Comparison of ENCODE assay signal across 14 cellular contexts in genomic region chr13:51770681-51771417, GRCh38. TPM values are rescaled to one million over a fixed set of nuclear protein-coding genes. Genes with fewer than 3 reads are reported as not detected.
A peak's percentile ranks its signal among the peaks of the same experiment; 100 is the strongest.
DNase-seq lines count a peak whose midpoint lies in the region; ATAC-seq and TF ChIP-seq lines count a peak whose summit lies in the region.
"Had no signal": no experiment of that assay in that cellular context is flagged by ENCODE, and none has a peak within 500 bp of the region (broad histone marks: within the 10 kb centered on the region; RNA-seq: fewer than 3 reads in every experiment).

No MANE protein-coding gene starts in this region.

- peak; percentile 57 for DNase-seq in right atrium auricular region (ENCODE audit: low spot score)
- no peak for DNase-seq in Right ventricle myocardium inferior (ENCODE audit: missing footprints)
- DNase-seq in naive thymus-derived CD4-positive, alpha-beta T cell: no peak
- no peak for DNase-seq in uterus
- DNase-seq in posterior vena cava (ENCODE audit: low spot score): no peak
- DNase-seq: NCI-H1092, NCI-H748 treated with DMSO at 0.1 percent for 48 hours had no signal

- CTCF ChIA-PET in naive thymus-derived CD4-positive, alpha-beta T cell (lab: Charles Lee): no interaction called here

- no peak overlapping the region for H3K4me3 Mint-ChIP-seq in naive thymus-derived CD4-positive, alpha-beta T cell
- H3K4me3 Mint-ChIP-seq: activated T-helper 1 cell treated with anti-CD3 and anti-CD28 coated beads, Interleukin-12 subunit alpha, Interleukin-12 subunit beta, Interleukin-2, Interleukin-4 antibody, amounts not matched to agents 30 ng/mL and 10 ng/mL and 1 ng/mL, durations not matched to agents 14 hours and 24 hours and 36 hours; central memory CD8-positive, alpha-beta T cell had no signal

- H3K4me3 ChIP-seq in right atrium auricular region: no peak overlapping the region
- H3K4me3 ChIP-seq in naive thymus-derived CD4-positive, alpha-beta T cell (ENCODE audit: low read length): no peak overlapping the region
- H3K4me3 ChIP-seq in uterus: no peak overlapping the region
- H3K4me3 ChIP-seq: skin epidermis had no signal

- no peaks in the 10 kb centered on the region for H3K27me3 Mint-ChIP-seq in naive thymus-derived CD4-positive, alpha-beta T cell
- H3K27me3 Mint-ChIP-seq: central memory CD8-positive, alpha-beta T cell had no signal

- H3K9me3 ChIP-seq in right atrium auricular region (no peaks in the 10 kb centered on the region), uterus (no peaks in the 10 kb centered on the region)
- no peaks in the 10 kb centered on the region for H3K9me3 ChIP-seq in naive thymus-derived CD4-positive, alpha-beta T cell (ENCODE audit: control insufficient read depth in 2 of 3, low read length in 3 of 3)

- no peaks in the 10 kb centered on the region for H3K9me3 Mint-ChIP-seq in naive thymus-derived CD4-positive, alpha-beta T cell
- H3K9me3 Mint-ChIP-seq: activated T-helper 1 cell treated with anti-CD3 and anti-CD28 coated beads, Interleukin-12 subunit alpha, Interleukin-12 subunit beta, Interleukin-2, Interleukin-4 antibody, amounts not matched to agents 30 ng/mL and 10 ng/mL and 1 ng/mL, durations not matched to agents 14 hours and 24 hours and 36 hours; central memory CD8-positive, alpha-beta T cell had no signal

- peaks cover 2 to 16% (median 4%) of the 10 kb centered on the region in 5 donors for H3K36me3 Mint-ChIP-seq in naive thymus-derived CD4-positive, alpha-beta T cell

- POLR2A ChIA-PET in naive thymus-derived CD4-positive, alpha-beta T cell (lab: Charles Lee): no interaction called here

- H3K27ac ChIP-seq in right atrium auricular region (peak overlapping the region; percentile 80 to 83), angular gyrus (ENCODE audit: low read depth, low read length) (peak overlapping the region; percentile 38), uterus (peak overlapping the region; percentile 92 to 96)
- no peak overlapping the region for H3K27ac ChIP-seq in naive thymus-derived CD4-positive, alpha-beta T cell (ENCODE audit: low read depth, low read length)

- TF ChIP-seq CTCF in right atrium auricular region (IDR thresholded peaks at IDR 0.05): no peak
- TF ChIP-seq CTCF in uterus (IDR thresholded peaks at IDR 0.05): no peak

- H3K36me3 ChIP-seq in right atrium auricular region (no peaks in the 10 kb centered on the region), uterus (no peaks in the 10 kb centered on the region)
- H3K36me3 ChIP-seq in naive thymus-derived CD4-positive, alpha-beta T cell (ENCODE audit: control insufficient read depth in 2 of 3, insufficient read depth in 3 of 3, low read length in 3 of 3): peaks cover 0 to 17% (median 0%) of the 10 kb centered on the region in 3 experiments

- ATAC-seq in Right ventricle myocardium inferior: no peak
- ATAC-seq in naive thymus-derived CD4-positive, alpha-beta T cell: peak; percentile 16
- no peak for ATAC-seq in GM18907 (IDR thresholded peaks at IDR 0.05; ENCODE audit: unreplicated experiment)
- no peak for ATAC-seq in GM18873 (IDR thresholded peaks at IDR 0.05; ENCODE audit: low FRiP score, unreplicated experiment)

- H3K27me3 ChIP-seq in right atrium auricular region (no peaks in the 10 kb centered on the region), uterus (no peaks in the 10 kb centered on the region)
- H3K27me3 ChIP-seq in naive thymus-derived CD4-positive, alpha-beta T cell (ENCODE audit: control insufficient read depth in 2 of 2, insufficient read depth in 2 of 2, low read length in 2 of 2): no peaks in the 10 kb centered on the region

- peaks cover 0 to 10% (median 7%) of the 10 kb centered on the region in 7 donors for H3K4me1 Mint-ChIP-seq in naive thymus-derived CD4-positive, alpha-beta T cell
- H3K4me1 Mint-ChIP-seq: central memory CD8-positive, alpha-beta T cell had no signal

- peaks cover 0 to 41% of the 10 kb centered on the region in 2 donors for H3K4me1 ChIP-seq in right atrium auricular region
- no peaks in the 10 kb centered on the region for H3K4me1 ChIP-seq in naive thymus-derived CD4-positive, alpha-beta T cell (ENCODE audit: control insufficient read depth in 2 of 2, insufficient read depth in 2 of 2, low read length in 2 of 2)
- peaks cover 9 to 10% of the 10 kb centered on the region in 2 donors for H3K4me1 ChIP-seq in uterus

- TF ChIP-seq POLR2A in uterus (IDR thresholded peaks at IDR 0.05): no peak

- intact Hi-C loops in Right ventricle myocardium inferior (cut with DNase I) (no loop called here), uterus (cut with DNase I; ENCODE audit: low total_unique reads) (no loop called here), posterior vena cava (cut with DNase I) (no loop called here)
- intact Hi-C loops in naive thymus-derived CD4-positive, alpha-beta T cell (cut with micrococcal nuclease): no loop called here

- peak overlapping the region in 5 of 9 donors; percentile 39 to 71 (median 48) for H3K27ac Mint-ChIP-seq in naive thymus-derived CD4-positive, alpha-beta T cell
- H3K27ac Mint-ChIP-seq: activated T-helper 1 cell treated with anti-CD3 and anti-CD28 coated beads, Interleukin-12 subunit alpha, Interleukin-12 subunit beta, Interleukin-2, Interleukin-4 antibody, amounts not matched to agents 30 ng/mL and 10 ng/mL and 1 ng/mL, durations not matched to agents 14 hours and 24 hours and 36 hours had no signal

RNA-seq across cellular contexts. Expression of gene DHRS12, which starts 33.1 kb away (rescaled TPM):
- 10 to 100 TPM in 1 of 2 donors, 1 to 10 TPM in 1; 9.6 to 10.1 TPM for total RNA-seq in right atrium auricular region
- 10.2 TPM for total RNA-seq in Right ventricle myocardium inferior
- total RNA-seq in naive thymus-derived CD4-positive, alpha-beta T cell: 10 to 100 TPM in 4 of 5 experiments, 1 to 10 TPM in 1; 6.7 to 25.3 (median 20.1) TPM
- polyA plus RNA-seq in naive thymus-derived CD4-positive, alpha-beta T cell: 10 to 100 TPM; 24.8 to 27.1 TPM
- 10 to 100 TPM in 1 of 4 donors, 1 to 10 TPM in 3; 5.4 to 18.8 (median 8.5) TPM for total RNA-seq in uterus
- 10 to 100 TPM in 1 of 2 donors, 1 to 10 TPM in 1; 9.9 to 11.1 TPM for total RNA-seq in posterior vena cava
- total RNA-seq: Daoy had no signal
